In the genomic region with DNA sequence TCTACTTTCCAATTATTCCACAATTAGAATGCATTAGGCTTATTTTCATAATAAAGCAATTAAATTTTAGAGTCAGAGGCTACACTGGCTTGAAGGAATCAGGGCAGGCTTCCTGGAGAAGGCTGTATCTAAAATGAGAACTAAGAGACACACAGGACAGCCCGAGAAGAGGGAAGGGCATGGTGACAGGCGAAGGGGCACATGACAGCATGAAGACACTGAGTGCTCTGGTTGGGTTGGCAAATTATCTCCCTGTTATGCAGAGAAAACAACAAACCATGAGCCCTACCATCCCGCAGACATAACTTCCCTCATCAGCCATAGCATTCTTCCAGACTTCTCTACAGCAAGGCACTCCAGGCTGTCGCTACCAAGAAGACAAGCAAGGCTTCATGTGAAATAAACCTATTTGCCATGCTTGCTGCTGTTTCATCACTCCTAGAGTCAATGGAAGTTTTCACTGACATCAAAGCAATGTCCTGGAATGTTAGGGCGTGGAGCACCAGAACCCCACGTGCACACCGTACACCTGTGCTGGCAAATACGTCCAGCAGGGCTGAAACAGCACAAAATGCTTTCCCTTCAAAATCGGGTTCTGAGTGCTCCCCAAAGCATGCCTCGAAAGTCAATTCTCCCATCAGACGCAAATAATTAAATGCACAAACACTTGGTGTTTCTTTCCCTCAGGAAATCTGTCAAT, we compare ENCODE assay signal across 18 cellular contexts. TPM values are rescaled to one million over a fixed set of nuclear protein-coding genes. Genes with fewer than 3 reads are reported as not detected.
A peak's percentile ranks its signal among the peaks of the same experiment; 100 is the strongest.
DNase-seq lines count a peak whose midpoint lies in the region; ATAC-seq and TF ChIP-seq lines count a peak whose summit lies in the region.
"Had no signal": no experiment of that assay in that cellular context is flagged by ENCODE, and none has a peak within 500 bp of the region (broad histone marks: within the 10 kb centered on the region; RNA-seq: fewer than 3 reads in every experiment).

No MANE protein-coding gene starts in this region.

- H3K27me3 Mint-ChIP-seq in activated T-cell treated with anti-CD3 and anti-CD28 coated beads, Interleukin-2, amount 50 U/mL, for 72 hours (ENCODE audit: low read depth), result no peaks in the 10 kb centered on the region
- H3K27me3 Mint-ChIP-seq: activated naive CD8-positive, alpha-beta T cell treated with anti-CD3 and anti-CD28 coated beads, Interleukin-2, amount 10 ng/mL, durations not matched to agents 7 days and 5 days had no signal

- H3K36me3 ChIP-seq in Peyer's patch, result no peaks in the 10 kb centered on the region
- H3K36me3 ChIP-seq: neural progenitor cell had no signal

- H3K27me3 ChIP-seq in Peyer's patch, result no peaks in the 10 kb centered on the region
- H3K27me3 ChIP-seq: neural progenitor cell had no signal

- ATAC-seq in stimulated activated effector memory CD8-positive, alpha-beta T cell treated with anti-CD3 and anti-CD28 coated beads, Interleukin-12 subunit alpha, Interleukin-12 subunit beta, amount 100 ng/mL, for 72 hours, result no peak
- ATAC-seq in activated T-cell treated with anti-CD3 and anti-CD28 coated beads, Interleukin-2, amount 50 U/mL, for 72 hours (replicated peaks in 1 of 2), result no peak

- no peak overlapping the region for H3K4me3 ChIP-seq in Peyer's patch
- H3K4me3 ChIP-seq: neural progenitor cell had no signal

- peaks cover 0 to 73% (median 48%) of the 10 kb centered on the region in 4 donors for H3K4me1 ChIP-seq in Peyer's patch

- peak overlapping the region in 3 of 4 donors; percentile 64 to 75 (median 65) for H3K27ac ChIP-seq in Peyer's patch
- H3K27ac ChIP-seq: neural progenitor cell had no signal

- peaks cover 86% of the 10 kb centered on the region for H3K4me1 Mint-ChIP-seq in stimulated activated effector memory CD8-positive, alpha-beta T cell treated with anti-CD3 and anti-CD28 coated beads, Interleukin-12 subunit alpha, Interleukin-12 subunit beta, amount 100 ng/mL, for 72 hours
- peaks cover 94% of the 10 kb centered on the region for H3K4me1 Mint-ChIP-seq in activated T-cell treated with anti-CD3 and anti-CD28 coated beads, Interleukin-2, amount 50 U/mL, for 72 hours (ENCODE audit: low read depth)

- no peak for DNase-seq in Peyer's patch
- DNase-seq in islet precursor cell, result peak; percentile 13
- DNase-seq in stimulated activated effector memory CD8-positive, alpha-beta T cell treated with anti-CD3 and anti-CD28 coated beads, Interleukin-12 subunit alpha, Interleukin-12 subunit beta, amount 100 ng/mL, for 72 hours (ENCODE audit: low spot score in 2 of 2), result no peak
- no peak for DNase-seq in OCI-M2 (lab: John Stamatoyannopoulos, UW; ENCODE audit: unreplicated experiment)
- no peak for DNase-seq in activated T-cell treated with anti-CD3 and anti-CD28 coated beads, Interleukin-2, amount 50 U/mL, for 72 hours
- DNase-seq in HuH-7.5 (ENCODE audit: low spot score), result no peak
- no peak for DNase-seq in T1000 (lab: John Stamatoyannopoulos, UW)
- DNase-seq: activated CD8-positive, alpha-beta memory T cell treated with anti-CD3 and anti-CD28 coated beads for 24 hours; activated naive CD8-positive, alpha-beta T cell treated with anti-CD3 and anti-CD28 coated beads, Interleukin-2, amount 10 ng/mL, durations not matched to agents 7 days and 5 days; DND-41; kidney glomerular epithelial cell; midbrain; MV-4-11; NCI-H446; Right ventricle myocardium superior had no signal

- no peaks in the 10 kb centered on the region for H3K9me3 Mint-ChIP-seq in stimulated activated effector memory CD8-positive, alpha-beta T cell treated with anti-CD3 and anti-CD28 coated beads, Interleukin-12 subunit alpha, Interleukin-12 subunit beta, amount 100 ng/mL, for 72 hours
- H3K9me3 Mint-ChIP-seq in activated T-cell treated with anti-CD3 and anti-CD28 coated beads, Interleukin-2, amount 50 U/mL, for 72 hours, result no peaks in the 10 kb centered on the region
- H3K9me3 Mint-ChIP-seq: activated naive CD8-positive, alpha-beta T cell treated with anti-CD3 and anti-CD28 coated beads, Interleukin-2, amount 10 ng/mL, durations not matched to agents 7 days and 5 days; activated T-helper 1 cell treated with anti-CD3 and anti-CD28 coated beads, Interleukin-12 subunit alpha, Interleukin-12 subunit beta, Interleukin-2, Interleukin-4 antibody, amounts not matched to agents 30 ng/mL and 10 ng/mL and 1 ng/mL, durations not matched to agents 14 hours and 24 hours and 36 hours; neural progenitor cell had no signal

- H3K4me3 Mint-ChIP-seq in stimulated activated effector memory CD8-positive, alpha-beta T cell treated with anti-CD3 and anti-CD28 coated beads, Interleukin-12 subunit alpha, Interleukin-12 subunit beta, amount 100 ng/mL, for 72 hours, result no peak overlapping the region
- no peak overlapping the region for H3K4me3 Mint-ChIP-seq in activated T-cell treated with anti-CD3 and anti-CD28 coated beads, Interleukin-2, amount 50 U/mL, for 72 hours
- H3K4me3 Mint-ChIP-seq: activated naive CD8-positive, alpha-beta T cell treated with anti-CD3 and anti-CD28 coated beads, Interleukin-2, amount 10 ng/mL, durations not matched to agents 7 days and 5 days; activated T-helper 1 cell treated with anti-CD3 and anti-CD28 coated beads, Interleukin-12 subunit alpha, Interleukin-12 subunit beta, Interleukin-2, Interleukin-4 antibody, amounts not matched to agents 30 ng/mL and 10 ng/mL and 1 ng/mL, durations not matched to agents 14 hours and 24 hours and 36 hours; neural progenitor cell had no signal

- no peaks in the 10 kb centered on the region for H3K9me3 ChIP-seq in Peyer's patch

- TF ChIP-seq POLR2A in GM19193 (IDR thresholded peaks at IDR 0.05; ENCODE audit: extremely low read depth, insufficient read depth, insufficient read length) (peak; percentile 32), Peyer's patch (IDR thresholded peaks at IDR 0.05) (no peak)

- H3K27ac Mint-ChIP-seq in stimulated activated effector memory CD8-positive, alpha-beta T cell treated with anti-CD3 and anti-CD28 coated beads, Interleukin-12 subunit alpha, Interleukin-12 subunit beta, amount 100 ng/mL, for 72 hours, result peak overlapping the region; percentile 40
- H3K27ac Mint-ChIP-seq in activated T-cell treated with anti-CD3 and anti-CD28 coated beads, Interleukin-2, amount 50 U/mL, for 72 hours, result no peak overlapping the region
- H3K27ac Mint-ChIP-seq: activated naive CD8-positive, alpha-beta T cell treated with anti-CD3 and anti-CD28 coated beads, Interleukin-2, amount 10 ng/mL, durations not matched to agents 7 days and 5 days; activated T-helper 1 cell treated with anti-CD3 and anti-CD28 coated beads, Interleukin-12 subunit alpha, Interleukin-12 subunit beta, Interleukin-2, Interleukin-4 antibody, amounts not matched to agents 30 ng/mL and 10 ng/mL and 1 ng/mL, durations not matched to agents 14 hours and 24 hours and 36 hours had no signal

- peaks cover 28% of the 10 kb centered on the region for H3K36me3 Mint-ChIP-seq in stimulated activated effector memory CD8-positive, alpha-beta T cell treated with anti-CD3 and anti-CD28 coated beads, Interleukin-12 subunit alpha, Interleukin-12 subunit beta, amount 100 ng/mL, for 72 hours
- H3K36me3 Mint-ChIP-seq in activated T-cell treated with anti-CD3 and anti-CD28 coated beads, Interleukin-2, amount 50 U/mL, for 72 hours (ENCODE audit: insufficient read depth in 2 of 2), result peaks cover 16 to 19% of the 10 kb centered on the region in 2 donors

- TF ChIP-seq CTCF in Peyer's patch (IDR thresholded peaks at IDR 0.05), result peak in 3 of 6 experiments; percentile 34 to 46 (median 46)

RNA-seq across cellular contexts. Expression of a gene that starts 21.3 kb away (rescaled TPM):
- 10 to 100 TPM; 63.9 to 79.2 (median 72.4) TPM for total RNA-seq in Peyer's patch
- 10 to 100 TPM; 90.8 to 91.1 TPM for total RNA-seq in activated T-cell treated with anti-CD3 and anti-CD28 coated beads, Interleukin-2, amount 50 U/mL, for 72 hours
